Comparison of ENCODE assay signal across 1 cellular context in genomic region chr15:75451202-75451673, GRCh38.
A peak's percentile ranks its signal among the peaks of the same experiment; 100 is the strongest.
TF ChIP-seq lines count a peak whose summit lies in the region.

No MANE protein-coding gene starts in this region.

TF ChIP-seq in K562, 482 proteins besides CTCF, POLR2A, EP300 and RAD21 (continued from another document):
- TF ChIP-seq UBTF (IDR thresholded peaks at IDR 0.05; ENCODE audit: borderline replicate concordance in 1 of 2, low read depth in 2 of 2, low read length in 2 of 2) (0 out of 4 replicates have a peak, but pooled peaks of 1 of the 2 experiments have one; percentile 39), CCNT2 (IDR thresholded peaks at IDR 0.05; ENCODE audit: borderline replicate concordance, extremely low read depth, insufficient read length, low read depth, low read length) (peak; percentile 19), CHCHD3 (CRISPR knock-in tag; IDR thresholded peaks at IDR 0.05) (no peak), HINFP (tag; conservative IDR thresholded peaks at IDR 0.05; ENCODE audit: low read depth) (no peak)
